8 cellular contexts compared by ENCODE assay signal in genomic region chr17:68498479-68499326, GRCh38. TPM values are rescaled to one million over a fixed set of nuclear protein-coding genes. Genes with fewer than 3 reads are reported as not detected.
DNase-seq lines count a peak whose midpoint lies in the region; ATAC-seq and TF ChIP-seq lines count a peak whose summit lies in the region.

No MANE protein-coding gene starts in this region.

- peak; percentile 24 for ATAC-seq in GM19324 (IDR thresholded peaks at IDR 0.05; ENCODE audit: low FRiP score, unreplicated experiment)
- ATAC-seq in HG02973 (IDR thresholded peaks at IDR 0.05; ENCODE audit: unreplicated experiment), result peak; percentile 32
- peak in 1 of 3 donors; percentile 24 for ATAC-seq in natural killer cell
- ATAC-seq in activated naive CD4-positive, alpha-beta T cell treated with anti-CD3 and anti-CD28 coated beads, Interleukin-2, amount 50 U/mL, for 72 hours, result no peak

- DNase-seq in T-helper 2 cell treated with Interferon-gamma antibody and Interleukin-4, amounts not matched to agents 5 μg/mL and 100 μg/mL, for 36 hours (ENCODE audit: low spot score), result no peak
- no peak for DNase-seq in natural killer cell
- DNase-seq in activated naive CD4-positive, alpha-beta T cell treated with anti-CD3 and anti-CD28 coated beads, Interleukin-2, amount 50 U/mL, for 72 hours (ENCODE audit: low spot score in 2 of 2), result no peak
- no peak for DNase-seq in activated CD4-positive, alpha-beta T cell treated with anti-CD3 and anti-CD28 coated beads for 4 hours
- DNase-seq in DMS79 (lab: John Stamatoyannopoulos, UW), result no peak
- DNase-seq in RKO (ENCODE audit: low spot score), result no peak

- intact Hi-C loops in natural killer cell (cut with micrococcal nuclease), result no loop called here

- no peaks in the 10 kb centered on the region for H3K9me3 Mint-ChIP-seq in T-helper 2 cell treated with Interferon-gamma antibody and Interleukin-4, amounts not matched to agents 5 μg/mL and 100 μg/mL, for 36 hours
- H3K9me3 Mint-ChIP-seq in natural killer cell, result no peaks in the 10 kb centered on the region
- H3K9me3 Mint-ChIP-seq in activated naive CD4-positive, alpha-beta T cell treated with anti-CD3 and anti-CD28 coated beads, Interleukin-2, amount 50 U/mL, for 72 hours, result peaks cover 0 to 12% of the 10 kb centered on the region in 2 donors

- TF ChIP-seq CTCF in natural killer cell (IDR thresholded peaks at IDR 0.05), result no peak

- H3K27ac Mint-ChIP-seq in T-helper 2 cell treated with Interferon-gamma antibody and Interleukin-4, amounts not matched to agents 5 μg/mL and 100 μg/mL, for 36 hours, result peak overlapping the region; percentile 71
- H3K27ac Mint-ChIP-seq in natural killer cell, result peak overlapping the region in 1 of 2 donors; percentile 28
- peak overlapping the region in 1 of 2 donors; percentile 53 for H3K27ac Mint-ChIP-seq in activated naive CD4-positive, alpha-beta T cell treated with anti-CD3 and anti-CD28 coated beads, Interleukin-2, amount 50 U/mL, for 72 hours

- H3K27me3 Mint-ChIP-seq in T-helper 2 cell treated with Interferon-gamma antibody and Interleukin-4, amounts not matched to agents 5 μg/mL and 100 μg/mL, for 36 hours (ENCODE audit: low read depth), result no peaks in the 10 kb centered on the region
- H3K27me3 Mint-ChIP-seq in natural killer cell (ENCODE audit: low read depth in 2 of 2), result peaks cover 3 to 5% of the 10 kb centered on the region in 2 donors

- H3K4me1 Mint-ChIP-seq in T-helper 2 cell treated with Interferon-gamma antibody and Interleukin-4, amounts not matched to agents 5 μg/mL and 100 μg/mL, for 36 hours (ENCODE audit: low read depth), result peaks cover 26% of the 10 kb centered on the region
- H3K4me1 Mint-ChIP-seq in natural killer cell, result peaks cover 17 to 23% of the 10 kb centered on the region in 2 donors

- H3K36me3 Mint-ChIP-seq in T-helper 2 cell treated with Interferon-gamma antibody and Interleukin-4, amounts not matched to agents 5 μg/mL and 100 μg/mL, for 36 hours (ENCODE audit: low read depth), result no peaks in the 10 kb centered on the region
- H3K36me3 Mint-ChIP-seq in natural killer cell, result no peaks in the 10 kb centered on the region
- H3K36me3 Mint-ChIP-seq in activated naive CD4-positive, alpha-beta T cell treated with anti-CD3 and anti-CD28 coated beads, Interleukin-2, amount 50 U/mL, for 72 hours, result peaks cover 0 to 6% of the 10 kb centered on the region in 2 donors

- peak overlapping the region; percentile 57 for H3K4me3 Mint-ChIP-seq in T-helper 2 cell treated with Interferon-gamma antibody and Interleukin-4, amounts not matched to agents 5 μg/mL and 100 μg/mL, for 36 hours
- peak overlapping the region; percentile 21 for H3K4me3 Mint-ChIP-seq in natural killer cell

RNA-seq across cellular contexts. Expression of gene PRKAR1A, which starts 13.5 kb away (rescaled TPM):
- total RNA-seq in natural killer cell, result 100 to 1,000 TPM; 215 to 267 (median 234) TPM
- 100 to 1,000 TPM; 154 to 171 TPM for total RNA-seq in activated naive CD4-positive, alpha-beta T cell treated with anti-CD3 and anti-CD28 coated beads, Interleukin-2, amount 50 U/mL, for 72 hours

RNA-seq across cellular contexts. Expression of gene WIPI1, which starts 41.4 kb away (rescaled TPM):
- 10 to 100 TPM; 29.0 to 41.4 (median 32.0) TPM for total RNA-seq in natural killer cell
- total RNA-seq in activated naive CD4-positive, alpha-beta T cell treated with anti-CD3 and anti-CD28 coated beads, Interleukin-2, amount 50 U/mL, for 72 hours, result 10 to 100 TPM; 15.2 to 22.0 TPM

Comparison
In these comparisons a context has a peak if more than half of its experiments do, and no peak if none do; other contexts are left out.
1. ATAC-seq: peak in GM19324 (single experiment) and HG02973 (single experiment); none in activated naive CD4-positive, alpha-beta T cell treated with anti-CD3 and anti-CD28 coated beads, Interleukin-2, amount 50 U/mL, for 72 hours (0 of 2).